In genomic region chr3:17742837-17743659, GRCh38 we compare ENCODE assay signal across 1 cellular context.
A peak's percentile ranks its signal among the peaks of the same experiment; 100 is the strongest.
TF ChIP-seq lines count a peak whose summit lies in the region.

No MANE protein-coding gene starts in this region.

TF ChIP-seq in HepG2, 621 proteins besides CTCF, POLR2A, EP300 and RAD21 (continued from another document and continues in another):
- TF ChIP-seq E2F2 (CRISPR knock-in tag; IDR thresholded peaks at IDR 0.05; ENCODE audit: borderline replicate concordance) = no peak
- no peak for TF ChIP-seq GPN1 (CRISPR knock-in tag; IDR thresholded peaks at IDR 0.05; ENCODE audit: borderline replicate concordance)
- no peak for TF ChIP-seq ZNF768 (CRISPR knock-in tag; IDR thresholded peaks at IDR 0.05)
- TF ChIP-seq ZXDC (CRISPR knock-in tag; IDR thresholded peaks at IDR 0.05) = no peak
- TF ChIP-seq RFX1 (IDR thresholded peaks at IDR 0.05) = no peak
- no peak for TF ChIP-seq PBX2 (CRISPR knock-in tag; IDR thresholded peaks at IDR 0.05)
- TF ChIP-seq ZNF12 (CRISPR knock-in tag; IDR thresholded peaks at IDR 0.05) = no peak
- TF ChIP-seq MTERF4 (CRISPR knock-in tag; IDR thresholded peaks at IDR 0.05) = no peak
- no peak for TF ChIP-seq ZNF333 (CRISPR knock-in tag; IDR thresholded peaks at IDR 0.05; ENCODE audit: borderline replicate concordance)
- TF ChIP-seq TERF1 (CRISPR knock-in tag; IDR thresholded peaks at IDR 0.05) = no peak
- 0 out of 2 replicates have a peak, but pooled peaks have one; percentile 3 for TF ChIP-seq RORA (CRISPR knock-in tag; IDR thresholded peaks at IDR 0.05)
- TF ChIP-seq NAIF1 (CRISPR knock-in tag; IDR thresholded peaks at IDR 0.05; ENCODE audit: borderline replicate concordance) = no peak
- no peak for TF ChIP-seq TAF15 (IDR thresholded peaks at IDR 0.05; ENCODE audit: low read depth, low read length, poor library complexity, severe bottlenecking)
- TF ChIP-seq CHD2 (IDR thresholded peaks at IDR 0.05; ENCODE audit: low read depth, low read length) = no peak
- TF ChIP-seq ZNF724P (CRISPR knock-in tag; IDR thresholded peaks at IDR 0.05; ENCODE audit: borderline replicate concordance) = no peak
- no peak for TF ChIP-seq TGIF2 (CRISPR knock-in tag; IDR thresholded peaks at IDR 0.05)
- no peak for TF ChIP-seq REPIN1 (CRISPR knock-in tag; IDR thresholded peaks at IDR 0.05; ENCODE audit: borderline replicate concordance, low read depth)
- no peak for TF ChIP-seq SIN3A (IDR thresholded peaks at IDR 0.05; ENCODE audit: borderline replicate concordance, low read depth, low read length)
- 0 out of 4 replicates have a peak, but pooled peaks of 1 of the 2 experiments have one; percentile 21 for TF ChIP-seq REST (IDR thresholded peaks at IDR 0.05; ENCODE audit: borderline replicate concordance in 1 of 2, low read depth in 1 of 2, low read length in 2 of 2)
- TF ChIP-seq THYN1 (CRISPR knock-in tag; IDR thresholded peaks at IDR 0.05; ENCODE audit: borderline replicate concordance, low read depth) = peak; percentile 86; the same call in 1 of the 2 replicates
- TF ChIP-seq TBX2 (CRISPR knock-in tag; IDR thresholded peaks at IDR 0.05; ENCODE audit: borderline replicate concordance) = 0 out of 2 replicates have a peak, but pooled peaks have one; percentile 1
- no peak for TF ChIP-seq CCAR2 (optimal IDR thresholded peaks at IDR 0.05; ENCODE audit: low read depth, low read length)
- TF ChIP-seq CEBPZ (IDR thresholded peaks at IDR 0.05; ENCODE audit: low read length) = no peak
- TF ChIP-seq ZNF75D (CRISPR knock-in tag; IDR thresholded peaks at IDR 0.05; ENCODE audit: borderline replicate concordance) = no peak
- no peak for TF ChIP-seq ZNF703 (CRISPR knock-in tag; IDR thresholded peaks at IDR 0.05; ENCODE audit: borderline replicate concordance)
- TF ChIP-seq FOXO4 (CRISPR knock-in tag; conservative IDR thresholded peaks at IDR 0.05) = no peak
- no peak for TF ChIP-seq ARID5B (CRISPR knock-in tag; IDR thresholded peaks at IDR 0.05)
- TF ChIP-seq RFX3 (CRISPR knock-in tag; IDR thresholded peaks at IDR 0.05) = no peak
- TF ChIP-seq U2AF1 (optimal IDR thresholded peaks at IDR 0.05; ENCODE audit: low read depth, low read length) = no peak
- no peak for TF ChIP-seq IRF9 (CRISPR knock-in tag; IDR thresholded peaks at IDR 0.05; ENCODE audit: borderline replicate concordance)
- no peak for TF ChIP-seq ZMAT5 (CRISPR knock-in tag; IDR thresholded peaks at IDR 0.05; ENCODE audit: borderline replicate concordance, low read depth)
